Comparison of ENCODE assay signal across 8 cellular contexts in genomic region chr5:179623001-179623905, GRCh38. TPM values are rescaled to one million over a fixed set of nuclear protein-coding genes. Genes with fewer than 3 reads are reported as not detected.
DNase-seq lines count a peak whose midpoint lies in the region; ATAC-seq lines count a peak whose summit lies in the region.

HNRNPH1 (minus strand) TSS chr5:179623671; CDS start chr5:179623133, 538 bp downstream.

- DNase-seq in DMS 273 treated with DMSO at 0.1 percent for 48 hours (lab: John Stamatoyannopoulos, UW): peak; percentile 98
- DNase-seq in OCI-M2 (lab: John Stamatoyannopoulos, UW; ENCODE audit: unreplicated experiment): peak; percentile 85
- peak; percentile 97 for DNase-seq in activated T-cell treated with anti-CD3 and anti-CD28 coated beads for 4 hours
- peak; percentile 90 for DNase-seq in epithelial cell of prostate (ENCODE audit: low read depth, low spot score)
- DNase-seq in mucosa of gallbladder (ENCODE audit: low spot score): peak; percentile 99
- DNase-seq in stimulated activated CD8-positive, alpha-beta memory T cell treated with anti-CD3 and anti-CD28 coated beads, Interleukin-4, amount 100 ng/mL, for 4 hours (ENCODE audit: low read depth in 2 of 2, low spot score in 1 of 2): peak; percentile 95 to 97

- peak within 1 kb of the TSS; percentile 97 to 98 (median 97) for H3K4me3 Mint-ChIP-seq in IgD-negative memory B cell

- ATAC-seq in GM21529 (IDR thresholded peaks at IDR 0.05; ENCODE audit: unreplicated experiment): peak; percentile 74

- H3K36me3 Mint-ChIP-seq in IgD-negative memory B cell: peaks cover 8% of the 10 kb centered on the region

- peaks cover 28 to 32% (median 29%) of the 10 kb centered on the region in 3 donors for H3K4me1 Mint-ChIP-seq in IgD-negative memory B cell

- peaks cover 4% of the 10 kb centered on the region for H3K27me3 Mint-ChIP-seq in IgD-negative memory B cell

- H3K27ac Mint-ChIP-seq in IgD-negative memory B cell: peak within 1 kb of the TSS; percentile 99 to 100 (median 100)

- H3K27ac ChIP-seq in epithelial cell of prostate: peak within 1 kb of the TSS; percentile 93

- H3K9me3 Mint-ChIP-seq in IgD-negative memory B cell: peaks cover 0 to 5% (median 0%) of the 10 kb centered on the region in 3 donors

RNA-seq across cellular contexts. Expression of gene HNRNPH1, which starts in this region (rescaled TPM):
- polyA plus RNA-seq in IgD-negative memory B cell: 116 TPM
- 466 TPM for total RNA-seq in mucosa of gallbladder

Comparison
In these comparisons a context has a peak if more than half of its experiments do, and no peak if none do; other contexts are left out.
1. Peak in every context shown above with its lines: DNase-seq, ATAC-seq and H3K27ac ChIP-seq.